In genomic region chr1:96721382-96722160, GRCh38 we compare ENCODE assay signal across 8 cellular contexts. TPM values are rescaled to one million over a fixed set of nuclear protein-coding genes. Genes with fewer than 3 reads are reported as not detected.
DNase-seq lines count a peak whose midpoint lies in the region; ATAC-seq and TF ChIP-seq lines count a peak whose summit lies in the region.

PTBP2 (plus strand) TSS chr1:96721784; CDS start chr1:96721865, 81 bp downstream.

- DNase-seq in AG10803 (ENCODE audit: low read depth), result peak; percentile 69
- peak; percentile 88 for DNase-seq in NCI-H345 (lab: John Stamatoyannopoulos, UW)
- DNase-seq in activated CD4-positive, alpha-beta T cell treated with anti-CD3 and anti-CD28 coated beads for 1 hour, result peak; percentile 71
- peak; percentile 74 for DNase-seq in cerebellar cortex (ENCODE audit: low spot score)
- no peak for DNase-seq in kidney epithelial cell (ENCODE audit: low read depth)
- DNase-seq in stimulated activated CD4-positive, alpha-beta T cell treated with anti-CD3 and anti-CD28 coated beads, Interleukin-15, amount 100 ng/mL, for 48 hours (ENCODE audit: low read depth in 2 of 2), result peak; percentile 50 to 70

- TF ChIP-seq POLR2A in GM18951 (IDR thresholded peaks at IDR 0.05; ENCODE audit: extremely low read depth, insufficient read depth, insufficient read length), result peak; percentile 66

- in situ Hi-C loops in GM18951 (cut with MboI; ENCODE audit: low sequenced_read_pairs, unreplicated experiment), result no loop called here

- H3K36me3 ChIP-seq in kidney epithelial cell (ENCODE audit: control insufficient read depth, insufficient read depth, low read length), result no peaks in the 10 kb centered on the region

- TF ChIP-seq CTCF in AG10803 (conservative IDR thresholded peaks at IDR 0.05; ENCODE audit: low read length), result no peak
- TF ChIP-seq CTCF in kidney epithelial cell (IDR thresholded peaks at IDR 0.05; ENCODE audit: insufficient read depth, low read length, poor library complexity, severe bottlenecking), result no peak

- peak; percentile 95 for ATAC-seq in HG03159 (IDR thresholded peaks at IDR 0.05; ENCODE audit: unreplicated experiment)

- H3K4me3 ChIP-seq in AG10803 (ENCODE audit: low read length) (peak within 1 kb of the TSS; percentile 91), kidney epithelial cell (ENCODE audit: low read depth, low read length) (peak within 1 kb of the TSS; percentile 99)

- no peaks in the 10 kb centered on the region for H3K27me3 ChIP-seq in kidney epithelial cell (ENCODE audit: control insufficient read depth, insufficient read depth, low read length)

RNA-seq across cellular contexts. Expression of gene PTBP2, which starts in this region (rescaled TPM):
- total RNA-seq in kidney epithelial cell, result 8.1 TPM in 2 replicates
